ENCODE assay signal across 8 cellular contexts in genomic region chr6:151690768-151691562, GRCh38.
DNase-seq lines count a peak whose midpoint lies in the region; ATAC-seq and TF ChIP-seq lines count a peak whose summit lies in the region.

No MANE protein-coding gene starts in this region.

- H3K4me3 ChIP-seq in cardiac fibroblast (replicated peaks in 1 of 2; ENCODE audit: low read depth in 2 of 2, low read length in 2 of 2) = peak overlapping the region in 1 of 2 donors; percentile 31

- no peak for TF ChIP-seq CTCF in cardiac fibroblast (IDR thresholded peaks at IDR 0.05; ENCODE audit: low read depth, low read length)

- ATAC-seq in GM21390 (IDR thresholded peaks at IDR 0.05; ENCODE audit: unreplicated experiment) = peak; percentile 95
- ATAC-seq in HG03571 (IDR thresholded peaks at IDR 0.05; ENCODE audit: unreplicated experiment) = peak; percentile 95

- DNase-seq in ELR (ENCODE audit: low read depth) (peak; percentile 22), cardiac fibroblast (ENCODE audit: low read depth in 2 of 2) (peak; percentile 31 to 72), myocyte (ENCODE audit: low read depth) (peak; percentile 56), NCI-H2081 treated with DMSO at 0.1 percent for 48 hours (lab: John Stamatoyannopoulos, UW) (no peak), DMS 273 treated with DMSO at 0.1 percent for 48 hours (lab: John Stamatoyannopoulos, UW) (no peak), NCI-H345 (lab: John Stamatoyannopoulos, UW) (no peak)

Comparison
In these comparisons a context has a peak if more than half of its experiments do, and no peak if none do; other contexts are left out.
1. DNase-seq: peak in ELR (single experiment), cardiac fibroblast (2 of 2) and myocyte (single experiment); none in NCI-H2081 treated with DMSO at 0.1 percent for 48 hours (single experiment), DMS 273 treated with DMSO at 0.1 percent for 48 hours (single experiment) and NCI-H345 (single experiment).